20 cellular contexts compared by ENCODE assay signal in the genomic region with DNA sequence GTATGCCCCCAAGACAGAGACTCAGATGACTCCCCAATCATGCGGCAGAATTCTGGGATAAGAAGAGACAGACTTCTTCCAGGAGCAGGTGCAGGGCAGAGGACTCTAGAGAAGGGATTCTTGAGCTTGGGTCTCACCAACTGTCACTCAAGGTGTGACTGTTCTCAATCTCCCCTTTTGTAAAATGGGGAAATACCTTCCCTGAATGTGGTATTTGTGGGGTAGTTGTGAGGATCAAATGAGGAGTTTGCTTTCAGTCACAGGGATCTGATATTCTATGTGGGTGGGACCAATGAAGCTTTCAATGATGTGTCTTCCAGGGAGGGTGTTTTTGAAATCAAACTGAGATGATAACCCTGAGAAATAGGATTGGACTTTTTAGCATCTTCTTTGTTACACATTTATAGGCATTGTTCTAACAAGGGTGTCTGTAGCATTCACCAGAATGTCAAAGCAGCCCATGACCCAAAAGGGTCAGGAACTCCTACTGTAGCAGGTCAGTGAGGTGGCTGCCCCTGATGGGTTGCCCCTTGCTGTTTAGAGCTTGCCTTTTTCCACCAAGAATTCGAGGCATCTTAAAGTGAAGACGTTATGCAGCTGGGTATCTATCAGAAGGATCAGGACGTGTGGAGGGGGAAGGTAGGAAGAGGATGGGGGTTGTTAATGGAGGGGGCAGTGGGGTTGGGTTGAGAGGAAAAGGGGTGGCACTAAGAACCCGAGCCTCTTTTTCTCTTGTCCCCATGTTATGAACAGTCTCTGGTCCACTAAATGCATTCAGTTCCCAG.
"Had no signal": no experiment of that assay in that cellular context is flagged by ENCODE, and none has a peak within 500 bp of the region (broad histone marks: within the 10 kb centered on the region; RNA-seq: fewer than 3 reads in every experiment).

No MANE protein-coding gene starts in this region.

- H3K4me3 Mint-ChIP-seq: activated CD4-positive, alpha-beta memory T cell treated with anti-CD3 and anti-CD28 coated beads for 36 hours; memory B cell; naive thymus-derived CD4-positive, alpha-beta T cell had no signal

- H3K27me3 Mint-ChIP-seq: activated CD4-positive, alpha-beta memory T cell treated with anti-CD3 and anti-CD28 coated beads for 36 hours; naive thymus-derived CD4-positive, alpha-beta T cell had no signal

- H3K27me3 ChIP-seq: dorsolateral prefrontal cortex, hepatocyte had no signal

- H3K9me3 ChIP-seq: mucosa of descending colon, psoas muscle had no signal

- H3K27ac Mint-ChIP-seq: activated CD4-positive, alpha-beta memory T cell treated with anti-CD3 and anti-CD28 coated beads for 36 hours; memory B cell; naive thymus-derived CD4-positive, alpha-beta T cell had no signal

- H3K4me2 ChIP-seq: hepatocyte had no signal

- H3K36me3 Mint-ChIP-seq: activated CD4-positive, alpha-beta memory T cell treated with anti-CD3 and anti-CD28 coated beads for 36 hours; memory B cell; naive thymus-derived CD4-positive, alpha-beta T cell had no signal

- H3K36me3 ChIP-seq: WERI-Rb-1 had no signal

- H2AFZ ChIP-seq: hepatocyte had no signal

- H3K9me3 Mint-ChIP-seq: activated CD4-positive, alpha-beta memory T cell treated with anti-CD3 and anti-CD28 coated beads for 36 hours; memory B cell had no signal

- DNase-seq: activated CD4-positive, alpha-beta memory T cell treated with anti-CD3 and anti-CD28 coated beads for 36 hours; activated CD4-positive, alpha-beta T cell treated with anti-CD3 and anti-CD28 coated beads for 4 hours; activated effector memory CD4-positive, alpha-beta T cell treated with Interleukin-2 at 50 U/mL for 16 hours; activated naive CD4-positive, alpha-beta T cell treated with anti-CD3 and anti-CD28 coated beads, Interleukin-2, amount 50 U/mL, for 16 hours; activated T-cell treated with anti-CD3 and anti-CD28 coated beads, Interleukin-2, amount 50 U/mL, for 1 hour; foreskin fibroblast; mucosa of descending colon; naive thymus-derived CD4-positive, alpha-beta T cell; psoas muscle; right cardiac atrium; small intestine; stimulated activated CD4-positive, alpha-beta T cell treated with anti-CD3 and anti-CD28 coated beads, Interleukin-15, amount 100 ng/mL, for 24 hours; stimulated activated CD4-positive, alpha-beta T cell treated with anti-CD3 and anti-CD28 coated beads, Interleukin-4, amount 100 ng/mL, for 1 hour; SW 1271; T-helper 2 cell; WERI-Rb-1 had no signal

- H3K4me3 ChIP-seq: dorsolateral prefrontal cortex, hepatocyte, mucosa of descending colon, psoas muscle had no signal

- ATAC-seq: mucosa of descending colon; naive thymus-derived CD4-positive, alpha-beta T cell; psoas muscle had no signal

- H3K27ac ChIP-seq: dorsolateral prefrontal cortex, epithelial cell of prostate, hepatocyte, psoas muscle, WERI-Rb-1 had no signal

- FAIRE-seq: small intestine had no signal

- H3K79me2 ChIP-seq: hepatocyte had no signal
